13 cellular contexts compared by ENCODE assay signal in the genomic region with DNA sequence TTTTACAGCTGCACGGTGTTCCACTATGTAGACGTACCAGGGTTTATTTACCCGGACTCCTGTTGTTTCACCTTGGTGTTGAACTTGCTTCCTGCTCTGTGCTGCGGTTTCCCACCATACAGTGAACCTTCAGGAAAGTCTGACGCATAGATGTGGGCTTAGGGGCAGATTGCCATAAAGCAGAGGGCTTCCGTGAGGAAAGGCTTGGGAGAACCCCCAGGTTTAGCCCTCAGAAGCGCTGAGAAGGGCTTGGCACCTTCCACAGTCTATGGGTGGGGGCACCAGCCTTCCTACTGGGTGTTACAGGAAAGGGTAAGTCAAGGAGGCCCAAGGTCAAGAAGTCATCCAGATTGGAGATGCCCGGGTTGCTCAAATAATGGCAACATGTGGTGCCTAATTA. TPM values are rescaled to one million over a fixed set of nuclear protein-coding genes. Genes with fewer than 3 reads are reported as not detected.
A peak's percentile ranks its signal among the peaks of the same experiment; 100 is the strongest.
DNase-seq lines count a peak whose midpoint lies in the region; ATAC-seq, FAIRE-seq and TF ChIP-seq lines count a peak whose summit lies in the region.
"Had no signal": no experiment of that assay in that cellular context is flagged by ENCODE, and none has a peak within 500 bp of the region (broad histone marks: within the 10 kb centered on the region; RNA-seq: fewer than 3 reads in every experiment).

No MANE protein-coding gene starts in this region.

- H3K27me3 ChIP-seq in IMR-90 (ENCODE audit: control insufficient read depth, insufficient read depth, low read length) (peaks cover 4% of the 10 kb centered on the region), endothelial cell of umbilical vein (ENCODE audit: control insufficient read depth in 2 of 2, insufficient read depth in 2 of 2, low read length in 2 of 2) (no peaks in the 10 kb centered on the region), sigmoid colon (no peaks in the 10 kb centered on the region)
- H3K27me3 ChIP-seq: testis had no signal

- no peak overlapping the region for H2AFZ ChIP-seq in IMR-90 (replicated peaks; ENCODE audit: low read length, poor library complexity)
- H2AFZ ChIP-seq in OCI-LY7 (ENCODE audit: low read length), result no peak overlapping the region
- H2AFZ ChIP-seq in endothelial cell of umbilical vein (ENCODE audit: low read depth, low read length), result no peak overlapping the region

- H2BK20ac ChIP-seq in IMR-90 (ENCODE audit: low read depth, low read length), result peak overlapping the region; percentile 42; the same call in 1 of the 2 replicates

- TF ChIP-seq POLR2A in IMR-90 (IDR thresholded peaks at IDR 0.05; ENCODE audit: low read depth, low read length) (no peak), endothelial cell of umbilical vein (IDR thresholded peaks at IDR 0.05; ENCODE audit: low read depth, low read length) (no peak), sigmoid colon (IDR thresholded peaks at IDR 0.05) (no peak)

- peak overlapping the region; percentile 39; the same call in 1 of the 2 replicates for H3K14ac ChIP-seq in IMR-90 (replicated peaks; ENCODE audit: low read depth, low read length)

- peak overlapping the region; percentile 52; the same call in 1 of the 2 replicates for H4K5ac ChIP-seq in IMR-90 (ENCODE audit: low read depth, low read length)

- TF ChIP-seq RAD21 in IMR-90 (IDR thresholded peaks at IDR 0.05; ENCODE audit: low read length), result no peak

- peak overlapping the region; percentile 0; the same call in 1 of the 2 replicates for H3K23ac ChIP-seq in IMR-90 (ENCODE audit: low read depth, low read length)

- 52% methylated on average over 3 of the region's 8 CpGs; no CpG with 5 or more reads in 1 of the 2 experiments for WGBS in IMR-90 (ENCODE audit: extremely low coverage in 2 of 2, insufficient read length in 1 of 2), 2 experiments
- 77 to 81% methylated on average over 8 of the region's 8 CpGs for whole genome bisulfite sequencing in sigmoid colon, 2 donors

- no peak overlapping the region for H2AK9ac ChIP-seq in IMR-90 (replicated peaks; ENCODE audit: low read depth, low read length, poor library complexity)

- no peak overlapping the region for H3K56ac ChIP-seq in IMR-90 (ENCODE audit: extremely low read depth, insufficient read depth, low read length)

- H3K79me2 ChIP-seq in OCI-LY7 (ENCODE audit: insufficient read depth, low read depth, low read length), result no peaks in the 10 kb centered on the region
- H3K79me2 ChIP-seq in endothelial cell of umbilical vein (ENCODE audit: control insufficient read depth, insufficient read depth, low read length), result no peaks in the 10 kb centered on the region

- peak overlapping the region; percentile 70 for H2AK5ac ChIP-seq in IMR-90 (ENCODE audit: low read depth, low read length)

- H3K27ac ChIP-seq in IMR-90 (ENCODE audit: insufficient read depth, low read length) (peak overlapping the region; percentile 90; the same call in 1 of the 2 replicates), OCI-LY7 (ENCODE audit: low read depth, low read length, poor library complexity, severe bottlenecking) (no peak overlapping the region), endothelial cell of umbilical vein (ENCODE audit: insufficient read depth, low read depth, low read length) (peak overlapping the region; percentile 72), sigmoid colon (peak overlapping the region; percentile 6 to 49 (median 42))
- H3K27ac ChIP-seq: testis had no signal

- POLR2A ChIA-PET in IMR-90 (lab: Charles Lee; ENCODE audit: unreplicated experiment) (no interaction called here), OCI-LY7 (lab: Charles Lee) (interaction anchor here (1.0 to 5.1 kb wide), 4 partner anchors 8 to 63 kb away, joined by 3 to 44 read pairs (median 24); partner anchors contain the start of genes MRPS18A and VEGFA), endothelial cell of umbilical vein (lab: Charles Lee) (no interaction called here)

- CTCF ChIA-PET in IMR-90 (lab: Yijun Ruan, JAX) (no interaction called here), OCI-LY7 (lab: Charles Lee; ENCODE audit: unreplicated experiment) (interaction anchor here (1.1 to 1.6 kb wide), 2 partner anchors 18 to 63 kb away, joined by 3 read pairs; partner anchors contain the start of gene VEGFA), endothelial cell of umbilical vein (lab: Charles Lee) (interaction anchor here (0.9 to 1.7 kb wide), 4 partner anchors 12 to 39 kb away, joined by 3 to 8 read pairs (median 3); no protein-coding TSS in a partner anchor)

- H3K4me3 ChIP-seq in IMR-90 (ENCODE audit: insufficient read depth, low read depth, low read length) (no peak overlapping the region), OCI-LY7 (ENCODE audit: low read depth, low read length, poor library complexity, severe bottlenecking) (peak overlapping the region; percentile 59), endothelial cell of umbilical vein (replicated peaks in 1 of 3; ENCODE audit: insufficient read depth in 1 of 3, low read depth in 1 of 3, low read length in 3 of 3) (no peak overlapping the region), sigmoid colon (no peak overlapping the region)
- H3K4me3 ChIP-seq: testis had no signal

- H3K9me2 ChIP-seq in OCI-LY7 (ENCODE audit: insufficient read depth, low read length), result no peaks in the 10 kb centered on the region

- H3K4ac ChIP-seq in IMR-90 (ENCODE audit: low read depth, low read length), result peak overlapping the region; percentile 42

- ATAC-seq in IMR-90 (ENCODE audit: low read depth) (no peak), GM18858 (IDR thresholded peaks at IDR 0.05; ENCODE audit: unreplicated experiment) (no peak)
- ATAC-seq: naive thymus-derived CD4-positive, alpha-beta T cell had no signal

- H2BK5ac ChIP-seq in IMR-90 (ENCODE audit: low read depth, low read length, poor library complexity, severe bottlenecking), result no peak overlapping the region

- TF ChIP-seq EP300 in sigmoid colon (IDR thresholded peaks at IDR 0.05), result no peak

- peak overlapping the region in 1 of 2 experiments; percentile 11; a peak in 1 of 4 replicates for H4K8ac ChIP-seq in IMR-90 (ENCODE audit: low read depth in 2 of 2, low read length in 2 of 2)

- H3K9me3 ChIP-seq in IMR-90 (ENCODE audit: control insufficient read depth, insufficient read depth, low read length) (no peaks in the 10 kb centered on the region), OCI-LY7 (ENCODE audit: low read length) (no peaks in the 10 kb centered on the region), endothelial cell of umbilical vein (replicated peaks; ENCODE audit: control insufficient read depth, insufficient read depth, low read length) (no peaks in the 10 kb centered on the region), sigmoid colon (no peaks in the 10 kb centered on the region)
- H3K9me3 ChIP-seq: testis had no signal

- TF ChIP-seq CTCF in IMR-90 (conservative IDR thresholded peaks at IDR 0.05; ENCODE audit: low read depth, low read length) (no peak), OCI-LY7 (conservative IDR thresholded peaks at IDR 0.05; ENCODE audit: low read length) (no peak), endothelial cell of umbilical vein (IDR thresholded peaks at IDR 0.05; ENCODE audit: extremely low read depth in 1 of 2, insufficient read depth in 1 of 2, low read depth in 1 of 2, low read length in 2 of 2) (no peak), sigmoid colon (IDR thresholded peaks at IDR 0.05) (no peak)

- H4K20me1 ChIP-seq in IMR-90 (ENCODE audit: insufficient read depth, low read length) (no peaks in the 10 kb centered on the region), OCI-LY7 (ENCODE audit: insufficient read depth, low read length) (no peaks in the 10 kb centered on the region), endothelial cell of umbilical vein (replicated peaks; ENCODE audit: control insufficient read depth, extremely low read depth, insufficient read depth, low read length) (no peaks in the 10 kb centered on the region)

- peak; percentile 99 for FAIRE-seq in endothelial cell of umbilical vein (lab: Jason Lieb, UNC)
- FAIRE-seq: colon had no signal

- no TSS peak for BruUV-seq in IMR-90 (replicated peaks; lab: Mats Ljungman, UMichigan)
- BruUV-seq in OCI-LY7 (replicated peaks; lab: Mats Ljungman, UMichigan), result no TSS peak
- BruUV-seq in endothelial cell of umbilical vein (replicated peaks; lab: Mats Ljungman, UMichigan), result no TSS peak

- H3K79me1 ChIP-seq in IMR-90 (ENCODE audit: low read depth in 1 of 2, low read length in 2 of 2), result no peaks in the 10 kb centered on the region

- in situ Hi-C loops in IMR-90 (cut with MboI; ENCODE audit: low sequenced_read_pairs), result no loop called here

- H3K36me3 ChIP-seq in IMR-90 (ENCODE audit: control insufficient read depth, insufficient read depth, low read length) (no peaks in the 10 kb centered on the region), OCI-LY7 (ENCODE audit: insufficient read depth, low read length) (no peaks in the 10 kb centered on the region), endothelial cell of umbilical vein (ENCODE audit: control insufficient read depth in 2 of 2, extremely low read depth in 1 of 2, insufficient read depth in 2 of 2, low read length in 2 of 2) (no peaks in the 10 kb centered on the region), sigmoid colon (no peaks in the 10 kb centered on the region)

- dilution Hi-C loops in IMR-90 (cut with HindIII; ENCODE audit: low sequenced_read_pairs, unreplicated experiment), result no loop called here
- dilution Hi-C loops in endothelial cell of umbilical vein (cut with MboI; ENCODE audit: extremely low pct_ligation_motif_present, low sequenced_read_pairs), result no loop called here

- H3K9me1 ChIP-seq in IMR-90 (ENCODE audit: insufficient read depth, low read length), result peaks cover 19% of the 10 kb centered on the region
- no peaks in the 10 kb centered on the region for H3K9me1 ChIP-seq in endothelial cell of umbilical vein (replicated peaks; ENCODE audit: control insufficient read depth, extremely low read depth, insufficient read depth, low read length)

- peak overlapping the region; percentile 12; the same call in 1 of the 2 replicates for H2BK120ac ChIP-seq in IMR-90 (ENCODE audit: low read depth, low read length)

- H3K4me1 ChIP-seq in IMR-90 (ENCODE audit: control insufficient read depth, insufficient read depth, low read length), result peaks cover 30% of the 10 kb centered on the region
- H3K4me1 ChIP-seq in OCI-LY7 (ENCODE audit: insufficient read depth, low read length, poor library complexity, severe bottlenecking), result peaks cover 84% of the 10 kb centered on the region
- peaks cover 55% of the 10 kb centered on the region for H3K4me1 ChIP-seq in endothelial cell of umbilical vein (ENCODE audit: control insufficient read depth, extremely low read depth, insufficient read depth, low read length)
- H3K4me1 ChIP-seq in sigmoid colon, result peaks cover 0 to 30% (median 27%) of the 10 kb centered on the region in 4 donors
- H3K4me1 ChIP-seq: testis had no signal

- H3K4me2 ChIP-seq in IMR-90 (ENCODE audit: low read depth, low read length) (no peak overlapping the region), OCI-LY7 (ENCODE audit: low read length) (peak overlapping the region; percentile 86), endothelial cell of umbilical vein (ENCODE audit: insufficient read depth, low read length) (peak overlapping the region; percentile 64)

- H3K18ac ChIP-seq in IMR-90 (ENCODE audit: low read depth, low read length), result peak overlapping the region; percentile 56

- peak overlapping the region; percentile 25; the same call in 1 of the 3 replicates for H2BK15ac ChIP-seq in IMR-90 (ENCODE audit: low read depth, low read length)

- H4K91ac ChIP-seq in IMR-90 (ENCODE audit: insufficient read depth, low read depth, low read length), result peak overlapping the region; percentile 53

- H3K9ac ChIP-seq in IMR-90 (ENCODE audit: low read depth, low read length) (0 out of 2 replicates have a peak overlapping the region, but pooled peaks have one; percentile 49), endothelial cell of umbilical vein (replicated peaks; ENCODE audit: extremely low read depth, insufficient read depth, low read length) (peak overlapping the region; percentile 25)

- DNase-seq in IMR-90 (peak; percentile 38), OCI-LY7 (ENCODE audit: low spot score) (no peak), endothelial cell of umbilical vein (ENCODE audit: low read depth, low spot score) (peak; percentile 99), sigmoid colon (peak; percentile 63), CD1c-positive myeloid dendritic cell (ENCODE audit: extremely low spot score) (no peak)
- no peak for DNase-seq in effector CD4-positive, alpha-beta T cell
- DNase-seq: activated CD4-positive, alpha-beta T cell treated with anti-CD3 and anti-CD28 coated beads, Interleukin-2, amount 10 ng/mL, durations not matched to agents 7 days and 5 days; activated naive CD4-positive, alpha-beta T cell; immature natural killer cell; naive thymus-derived CD4-positive, alpha-beta T cell; testis had no signal

- intact Hi-C loops in IMR-90 (cut with micrococcal nuclease) (no loop called here), OCI-LY7 (cut with micrococcal nuclease; ENCODE audit: unreplicated experiment) (loop anchor here (1.0 to 10.0 kb wide), 5 partner anchors 9 to 518 kb away; partner anchors contain the start of genes MRPS18A and SLC29A1), endothelial cell of umbilical vein (cut with micrococcal nuclease) (loop anchor here (5.0 kb wide), 1 partner anchor 66 kb away; the partner anchor contains the start of gene VEGFA), sigmoid colon (cut with DNase I) (no loop called here)

RNA-seq across cellular contexts. Expression of gene MRPS18A, which starts 19.2 kb away (rescaled TPM):
- total RNA-seq in IMR-90 (2012; rRNA removed), result 43.0 and 47.0 TPM in 2 replicates
- 56.6 and 56.8 TPM in 2 replicates for polyA plus RNA-seq in IMR-90 (2012; rRNA removed)
- 53.5 and 60.4 TPM in 2 replicates for polyA plus RNA-seq in IMR-90 (2012; cell fraction: cytosol; rRNA removed)
- 24.4 and 30.5 TPM in 2 replicates for polyA plus RNA-seq in IMR-90 (2012; cell fraction: nucleus; rRNA removed; ENCODE audit: low replicate concordance)
- 57.3 and 86.1 TPM in 2 replicates for total RNA-seq in OCI-LY7 (2014; rRNA removed; shearing (Covaris generic))
- 54.7 and 61.6 TPM in 2 replicates for total RNA-seq in OCI-LY7 (2022)
- 39.1 and 39.8 TPM in 2 replicates for total RNA-seq in endothelial cell of umbilical vein
- polyA plus RNA-seq in endothelial cell of umbilical vein, result 83.8 and 92.3 TPM in 2 replicates
- polyA plus RNA-seq in endothelial cell of umbilical vein (2011; cell fraction: cytosol; rRNA removed), result 76.7 and 77.1 TPM in 2 replicates
- 28.4 and 35.0 TPM in 2 replicates for polyA plus RNA-seq in endothelial cell of umbilical vein (2011; cell fraction: nucleus; rRNA removed)
- polyA plus RNA-seq in endothelial cell of umbilical vein (2012), result 46.2 and 47.7 TPM in 2 replicates
- 50.6 and 54.2 TPM in 2 replicates for polyA minus RNA-seq in endothelial cell of umbilical vein
- 40.1 TPM for polyA minus RNA-seq in endothelial cell of umbilical vein (2011; cell fraction: cytosol; rRNA and poly(A)+ RNA removed)
- 28.4 and 36.4 TPM in 2 replicates for polyA minus RNA-seq in endothelial cell of umbilical vein (2011; cell fraction: nucleus; rRNA and poly(A)+ RNA removed)
- total RNA-seq in sigmoid colon, result 10 to 100 TPM; 28.8 to 43.9 (median 34.1) TPM
- polyA plus RNA-seq in sigmoid colon, result 10 to 100 TPM; 72.1 to 93.2 (median 90.2) TPM

Comparison
In these comparisons a context has a peak if more than half of its experiments do, and no peak if none do; other contexts are left out.
1. DNase-seq: peak in IMR-90 (single experiment), endothelial cell of umbilical vein (single experiment) and sigmoid colon (single experiment); none in OCI-LY7 (single experiment), effector CD4-positive, alpha-beta T cell (single experiment) and CD1c-positive myeloid dendritic cell (single experiment).
2. intact Hi-C loops: an anchor here in OCI-LY7 (1.0 to 10.0 kb wide) and endothelial cell of umbilical vein (5.0 kb wide); none called in IMR-90 and sigmoid colon.